In the genomic region with DNA sequence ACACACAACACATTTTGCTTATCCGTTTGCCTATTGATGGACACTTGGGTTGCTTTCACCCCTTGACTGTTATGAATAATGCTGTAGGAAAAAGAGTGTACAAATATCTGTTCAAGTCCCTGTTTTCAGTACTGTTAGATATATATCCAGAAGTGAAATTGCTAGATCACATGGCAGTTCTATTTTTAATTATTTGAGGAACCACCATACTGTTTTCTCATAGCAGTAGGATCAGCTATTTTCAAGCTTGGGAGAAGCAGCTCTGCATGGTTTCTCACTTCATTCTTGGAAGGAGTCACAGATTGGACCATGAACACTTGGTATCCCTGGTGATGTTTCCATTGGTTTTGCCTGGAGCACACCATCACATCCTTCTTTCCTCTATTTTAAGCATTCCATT, we compare ENCODE assay signal across 1 cellular context.
TF ChIP-seq lines count a peak whose summit lies in the region.

No MANE protein-coding gene starts in this region.

TF ChIP-seq in HepG2, 621 proteins besides CTCF, POLR2A, EP300 and RAD21 (continued from another document):
- TF ChIP-seq, protein P1, sequence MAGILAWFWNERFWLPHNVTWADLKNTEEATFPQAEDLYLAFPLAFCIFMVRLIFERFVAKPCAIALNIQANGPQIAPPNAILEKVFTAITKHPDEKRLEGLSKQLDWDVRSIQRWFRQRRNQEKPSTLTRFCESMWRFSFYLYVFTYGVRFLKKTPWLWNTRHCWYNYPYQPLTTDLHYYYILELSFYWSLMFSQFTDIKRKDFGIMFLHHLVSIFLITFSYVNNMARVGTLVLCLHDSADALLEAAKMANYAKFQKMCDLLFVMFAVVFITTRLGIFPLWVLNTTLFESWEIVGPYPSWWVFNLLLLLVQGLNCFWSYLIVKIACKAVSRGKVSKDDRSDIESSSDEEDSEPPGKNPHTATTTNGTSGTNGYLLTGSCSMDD (CRISPR knock-in tag; IDR thresholded peaks at IDR 0.05) = no peak
- TF ChIP-seq ZNF75D (CRISPR knock-in tag; IDR thresholded peaks at IDR 0.05; ENCODE audit: borderline replicate concordance) (no peak), SPEN (CRISPR knock-in tag; IDR thresholded peaks at IDR 0.05; ENCODE audit: low read depth) (no peak)
